ENCODE assay signal across 21 cellular contexts in the genomic region with DNA sequence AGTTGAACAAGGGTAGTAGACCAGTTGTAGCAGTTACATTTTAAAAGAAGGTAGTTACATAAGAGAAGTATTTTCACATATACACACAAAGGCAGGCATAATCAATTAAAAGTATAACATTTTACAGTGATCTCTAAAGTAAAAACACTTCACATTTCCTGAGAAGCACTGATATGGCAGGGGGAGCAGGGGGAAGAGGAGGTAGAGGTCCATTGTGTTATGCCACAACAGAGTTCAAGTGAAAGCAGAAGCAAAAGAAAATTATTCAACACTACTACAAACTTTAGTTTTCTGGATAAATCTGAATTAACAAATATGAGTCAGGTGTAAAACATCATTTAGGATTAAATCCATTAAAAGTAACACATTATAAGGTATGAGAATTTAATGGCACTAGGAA.
"Had no signal": no experiment of that assay in that cellular context is flagged by ENCODE, and none has a peak within 500 bp of the region (broad histone marks: within the 10 kb centered on the region; RNA-seq: fewer than 3 reads in every experiment).

No MANE protein-coding gene starts in this region.

- H3K36me3 ChIP-seq: colonic mucosa, gastrocnemius medialis, tibial artery had no signal

- H3K4me3 Mint-ChIP-seq: activated CD4-positive, alpha-beta T cell treated with anti-CD3 and anti-CD28 coated beads, Interleukin-2, amount 10 ng/mL, durations not matched to agents 7 days and 5 days; brain had no signal

- H3K27ac ChIP-seq: colonic mucosa, gastrocnemius medialis, tibial artery had no signal

- H3K4me3 ChIP-seq: colonic mucosa, gastrocnemius medialis, tibial artery had no signal

- H3K4me2 ChIP-seq: SK-N-SH had no signal

- H3K27ac Mint-ChIP-seq: activated CD4-positive, alpha-beta T cell treated with anti-CD3 and anti-CD28 coated beads, Interleukin-2, amount 10 ng/mL, durations not matched to agents 7 days and 5 days; activated naive CD4-positive, alpha-beta T cell treated with anti-CD3 and anti-CD28 coated beads, Interleukin-2, amount 50 U/mL, for 72 hours had no signal

- H3K9ac ChIP-seq: SK-N-SH had no signal

- H3K27me3 ChIP-seq: colonic mucosa, gastrocnemius medialis, tibial artery had no signal

- DNase-seq: activated CD4-positive, alpha-beta T cell treated with anti-CD3 and anti-CD28 coated beads, Interleukin-2, amount 10 ng/mL, durations not matched to agents 7 days and 5 days; activated CD8-positive, alpha-beta memory T cell treated with anti-CD3 and anti-CD28 coated beads for 24 hours; activated CD8-positive, alpha-beta memory T cell treated with anti-CD3 and anti-CD28 coated beads, Interleukin-2, amount 50 U/mL, for 48 hours; activated effector memory CD4-positive, alpha-beta T cell treated with Interleukin-2 at 50 U/mL for 16 hours; activated T-cell treated with anti-CD3 and anti-CD28 coated beads, Interleukin-2, amount 50 U/mL, for 48 hours; caudate nucleus; colonic mucosa; gastrocnemius medialis; head of caudate nucleus; kidney glomerular epithelial cell; left ventricle myocardium superior; mesendoderm; SK-N-SH; stimulated activated naive CD4-positive, alpha-beta T cell; T-helper 1 cell; T1000; tibial artery had no signal

- ATAC-seq: activated CD4-positive, CD25-positive, alpha-beta regulatory T cell treated with anti-CD3 and anti-CD28 coated beads, Interleukin-2, amount 50 U/mL, for 24 hours; activated naive CD4-positive, alpha-beta T cell treated with anti-CD3 and anti-CD28 coated beads, Interleukin-2, amount 50 U/mL, for 72 hours; esophagus mucosa; gastrocnemius medialis; left ventricle myocardium superior had no signal

- H3K9me3 Mint-ChIP-seq: activated CD4-positive, alpha-beta T cell treated with anti-CD3 and anti-CD28 coated beads, Interleukin-2, amount 10 ng/mL, durations not matched to agents 7 days and 5 days; activated naive CD4-positive, alpha-beta T cell treated with anti-CD3 and anti-CD28 coated beads, Interleukin-2, amount 50 U/mL, for 72 hours had no signal

- H3K9me3 ChIP-seq: colonic mucosa, gastrocnemius medialis, SK-N-SH, tibial artery had no signal

- H3K27me3 Mint-ChIP-seq: activated CD4-positive, alpha-beta T cell treated with anti-CD3 and anti-CD28 coated beads, Interleukin-2, amount 10 ng/mL, durations not matched to agents 7 days and 5 days; brain had no signal
